In genomic region chr5:123778641-123779040, GRCh38 we compare ENCODE assay signal across 26 cellular contexts.
DNase-seq lines count a peak whose midpoint lies in the region; ATAC-seq, FAIRE-seq and TF ChIP-seq lines count a peak whose summit lies in the region.
"Had no signal": no experiment of that assay in that cellular context is flagged by ENCODE, and none has a peak within 500 bp of the region (broad histone marks: within the 10 kb centered on the region; RNA-seq: fewer than 3 reads in every experiment).

No MANE protein-coding gene starts in this region.

- H3K23me2 ChIP-seq in H1 (ENCODE audit: low read depth, low read length) = no peaks in the 10 kb centered on the region; the same call in 1 of the 2 replicates

- POLR2A ChIA-PET in H1 (lab: Charles Lee; ENCODE audit: partially characterized antibody) = no interaction called here

- no peak overlapping the region for H4K5ac ChIP-seq in H1 (ENCODE audit: insufficient read length, low read depth, low read length)

- no peak overlapping the region for H3K23ac ChIP-seq in H1 (ENCODE audit: insufficient read length)

- no peak overlapping the region for H3K27ac Mint-ChIP-seq in GM23338
- H3K27ac Mint-ChIP-seq: CD14-positive monocyte; CD4-positive, alpha-beta memory T cell; CD4-positive, CD25-positive, alpha-beta regulatory T cell; CD8-positive, alpha-beta memory T cell had no signal

- H3K79me2 ChIP-seq in GM23338 (replicated peaks; ENCODE audit: insufficient read depth) (no peaks in the 10 kb centered on the region), H1 (ENCODE audit: control insufficient read depth in 1 of 2, insufficient read depth in 2 of 2, low read length in 2 of 2) (no peaks in the 10 kb centered on the region)

- H3K79me1 ChIP-seq in H1 (ENCODE audit: low read depth, low read length) = no peaks in the 10 kb centered on the region

- H2BK120ac ChIP-seq in H1 (replicated peaks; ENCODE audit: low read depth, low read length) = no peak overlapping the region

- 0 out of 2 replicates have a peak overlapping the region, but pooled peaks have one; percentile 38 for H2AFZ ChIP-seq in GM23338
- no peak overlapping the region for H2AFZ ChIP-seq in H1 (ENCODE audit: low read length)

- H3K56ac ChIP-seq in H1 (replicated peaks; ENCODE audit: insufficient read length, low read depth, low read length) = no peak overlapping the region

- no peak for DNase-seq in GM23338 (ENCODE audit: low spot score)
- peak; percentile 10 for DNase-seq in NCI-H446 treated with DMSO at 0.1 percent for 48 hours (lab: John Stamatoyannopoulos, UW)
- no peak for DNase-seq in H1 (ENCODE audit: low read depth in 1 of 2, low spot score in 2 of 2)
- no peak for DNase-seq in cardiac septum (ENCODE audit: low spot score)
- DNase-seq in NCI-H2227 treated with DMSO at 0.1 percent for 48 hours (lab: John Stamatoyannopoulos, UW) = no peak
- DNase-seq: 8988T; ACHN; BE2C; CD4-positive, alpha-beta memory T cell; CD4-positive, CD25-positive, alpha-beta regulatory T cell; CD8-positive, alpha-beta memory T cell; COR-L47; DMS 273 treated with DMSO at 0.1 percent for 48 hours; DMS153; DMS53; DMS79; DND-41; EL; GF-D8 had no signal

- no peaks in the 10 kb centered on the region for H3K4me1 Mint-ChIP-seq in GM23338
- H3K4me1 Mint-ChIP-seq: CD14-positive monocyte; CD4-positive, alpha-beta memory T cell; CD4-positive, CD25-positive, alpha-beta regulatory T cell; CD8-positive, alpha-beta memory T cell had no signal

- no peaks in the 10 kb centered on the region; the same call in 2 of the 3 replicates for H3K9me3 Mint-ChIP-seq in GM23338

- H3F3A ChIP-seq in GM23338 (replicated peaks; ENCODE audit: low read depth) = no peaks in the 10 kb centered on the region

- CTCF ChIA-PET in H1 (lab: Charles Lee; ENCODE audit: partially characterized antibody) = no interaction called here

- intact Hi-C loops in cardiac septum (cut with DNase I) = no loop called here

- no peaks in the 10 kb centered on the region for H4K20me1 ChIP-seq in GM23338 (replicated peaks; ENCODE audit: insufficient read depth)
- H4K20me1 ChIP-seq in H1 (replicated peaks in 1 of 2; ENCODE audit: control insufficient read depth in 1 of 2, insufficient read depth in 2 of 2, low read length in 2 of 2) = no peaks in the 10 kb centered on the region
- H4K20me1 ChIP-seq: BLaER1 had no signal

- H2BK5ac ChIP-seq in H1 (ENCODE audit: low read depth, low read length) = no peak overlapping the region

- no peak overlapping the region for H2BK12ac ChIP-seq in H1 (ENCODE audit: low read depth, low read length)

- no peak overlapping the region for H2BK20ac ChIP-seq in H1 (ENCODE audit: low read length)

- 0 out of 2 replicates have a peak overlapping the region, but pooled peaks have one; percentile 11 for H2BK15ac ChIP-seq in H1 (ENCODE audit: low read length)

- 0 out of 2 replicates have a peak overlapping the region, but pooled peaks have one; percentile 43 for H4K8ac ChIP-seq in H1 (ENCODE audit: extremely low read depth, insufficient read depth, low read length)

- no peak overlapping the region for H3K14ac ChIP-seq in H1 (ENCODE audit: insufficient read length)

- no peaks in the 10 kb centered on the region for H3K36me3 Mint-ChIP-seq in GM23338 (ENCODE audit: low read depth)
- H3K36me3 Mint-ChIP-seq: CD14-positive monocyte; CD4-positive, alpha-beta memory T cell; CD4-positive, CD25-positive, alpha-beta regulatory T cell; CD8-positive, alpha-beta memory T cell had no signal

- TF ChIP-seq RAD21 in H1 (IDR thresholded peaks at IDR 0.05 in 1 of 2, conservative IDR thresholded peaks at IDR 0.05 in 1 of 2; ENCODE audit: low read depth in 2 of 2, low read length in 2 of 2) = no peak

- no peaks in the 10 kb centered on the region for H3K27me3 ChIP-seq in GM23338 (ENCODE audit: insufficient read depth)
- no peaks in the 10 kb centered on the region for H3K27me3 ChIP-seq in H1 (replicated peaks in 1 of 4; ENCODE audit: control insufficient read depth in 3 of 4, extremely low read depth in 1 of 4, insufficient read depth in 3 of 4, low read length in 3 of 4)
- H3K27me3 ChIP-seq: BE2C, BLaER1 had no signal

- no peak for FAIRE-seq in H1 (lab: Jason Lieb, UNC)
- FAIRE-seq: A204.1, G401.6, GM12891, GM19239 had no signal

- H3K36me3 ChIP-seq in GM23338 (ENCODE audit: insufficient read depth) = no peaks in the 10 kb centered on the region
- H3K36me3 ChIP-seq in H1 (ENCODE audit: control insufficient read depth in 2 of 4, insufficient read depth in 4 of 4, low read length in 3 of 4) = no peaks in the 10 kb centered on the region
- H3K36me3 ChIP-seq: BE2C, BLaER1 had no signal

- no peaks in the 10 kb centered on the region for H3K9me3 ChIP-seq in H1 (ENCODE audit: insufficient read depth in 2 of 2, low read depth in 1 of 2, low read length in 1 of 2)
- H3K9me3 ChIP-seq: BE2C had no signal

- H4K91ac ChIP-seq in H1 (replicated peaks; ENCODE audit: insufficient read length, low read length) = no peak overlapping the region

- ATAC-seq in GM23338 (no peak), HG02588 (IDR thresholded peaks at IDR 0.05; ENCODE audit: unreplicated experiment) (no peak)

- H3K4ac ChIP-seq in H1 (replicated peaks; ENCODE audit: insufficient read length, low read depth, low read length) = no peak overlapping the region

- TF ChIP-seq EP300 in H1 (IDR thresholded peaks at IDR 0.05; ENCODE audit: borderline replicate concordance in 1 of 2, low read depth in 2 of 2, low read length in 2 of 2) = no peak

- peaks cover 4% of the 10 kb centered on the region for H3K27me3 Mint-ChIP-seq in GM23338 (ENCODE audit: insufficient read depth, low read depth, poor library complexity)
- H3K27me3 Mint-ChIP-seq: CD4-positive, alpha-beta memory T cell; CD4-positive, CD25-positive, alpha-beta regulatory T cell; CD8-positive, alpha-beta memory T cell had no signal

- 94% methylated on average over 7 of the region's 7 CpGs; no CpG with 5 or more reads in 1 of the 2 experiments for WGBS in H1 (ENCODE audit: extremely low coverage in 1 of 2, insufficient coverage in 1 of 2, insufficient read length in 1 of 2, insufficient replicate concordance in 2 of 2, low coverage in 1 of 2, low lambda C conversion rate in 2 of 2, missing lambda C conversion rate in 1 of 2), 2 experiments

- H2AK5ac ChIP-seq in H1 (ENCODE audit: low read depth, low read length) = no peak overlapping the region

- no peak for TF ChIP-seq POLR2A in H1 (IDR thresholded peaks at IDR 0.05; ENCODE audit: control extremely low read depth in 1 of 2, low read depth in 2 of 2, low read length in 2 of 2)

- H3K4me3 ChIP-seq in GM23338 (no peak overlapping the region), H1 (ENCODE audit: extremely low read depth in 1 of 4, insufficient read depth in 2 of 4, low read depth in 3 of 4, low read length in 4 of 4) (no peak overlapping the region)
- H3K4me3 ChIP-seq: BLaER1 had no signal

- peaks cover 21% of the 10 kb centered on the region; the same call in 1 of the 2 replicates for H3K9me2 ChIP-seq in GM23338 (ENCODE audit: insufficient read depth)

- H3K27ac ChIP-seq in GM23338 (ENCODE audit: low read depth) (no peak overlapping the region), H1 (ENCODE audit: low read depth, low read length) (no peak overlapping the region)
- H3K27ac ChIP-seq: BLaER1 had no signal

- TF ChIP-seq CTCF in GM23338 (conservative IDR thresholded peaks at IDR 0.05; ENCODE audit: low read depth in 2 of 2) (no peak), H1 (IDR thresholded peaks at IDR 0.05; ENCODE audit: control extremely low read depth in 1 of 3, insufficient read depth in 1 of 3, low read depth in 1 of 3, low read length in 3 of 3) (no peak)

- H3K18ac ChIP-seq in H1 (ENCODE audit: extremely low read depth, low read length) = no peak overlapping the region

- no peak overlapping the region for H3K9ac ChIP-seq in H1 (replicated peaks in 1 of 4; ENCODE audit: extremely low read depth in 1 of 4, low read depth in 3 of 4, low read length in 3 of 4)
- H3K9ac ChIP-seq: BLaER1 had no signal

- H3K4me1 ChIP-seq in GM23338 (ENCODE audit: insufficient read depth) (no peaks in the 10 kb centered on the region), H1 (replicated peaks in 1 of 4; ENCODE audit: control insufficient read depth in 3 of 4, insufficient read depth in 4 of 4, low read length in 3 of 4) (no peaks in the 10 kb centered on the region)
- H3K4me1 ChIP-seq: BE2C had no signal

- no peak overlapping the region for H3K4me3 Mint-ChIP-seq in GM23338
- H3K4me3 Mint-ChIP-seq: CD14-positive monocyte; CD4-positive, alpha-beta memory T cell; CD4-positive, CD25-positive, alpha-beta regulatory T cell; CD8-positive, alpha-beta memory T cell had no signal

- H3K4me2 ChIP-seq in GM23338 = no peak overlapping the region
- no peak overlapping the region for H3K4me2 ChIP-seq in H1 (ENCODE audit: insufficient read depth in 1 of 2, low read depth in 2 of 2, low read length in 2 of 2)
- H3K4me2 ChIP-seq: BLaER1 had no signal

TF ChIP-seq in H1, 55 proteins besides CTCF, POLR2A, EP300 and RAD21:
- no peak for TF ChIP-seq EGR1 (IDR thresholded peaks at IDR 0.05; ENCODE audit: borderline replicate concordance, low read depth, low read length)
- TF ChIP-seq, protein P1, sequence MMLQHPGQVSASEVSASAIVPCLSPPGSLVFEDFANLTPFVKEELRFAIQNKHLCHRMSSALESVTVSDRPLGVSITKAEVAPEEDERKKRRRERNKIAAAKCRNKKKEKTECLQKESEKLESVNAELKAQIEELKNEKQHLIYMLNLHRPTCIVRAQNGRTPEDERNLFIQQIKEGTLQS (IDR thresholded peaks at IDR 0.05; ENCODE audit: insufficient read depth, low read depth, low read length) = no peak
- no peak for TF ChIP-seq TCF12 (IDR thresholded peaks at IDR 0.05; ENCODE audit: low read depth, low read length)
- TF ChIP-seq TEAD4 (IDR thresholded peaks at IDR 0.05; ENCODE audit: low read depth, low read length) = no peak
- TF ChIP-seq TAF1 (IDR thresholded peaks at IDR 0.05; ENCODE audit: low read depth, low read length) = no peak
- no peak for TF ChIP-seq SIN3A (conservative IDR thresholded peaks at IDR 0.05 in 1 of 2, IDR thresholded peaks at IDR 0.05 in 1 of 2; ENCODE audit: low read depth in 1 of 2, low read length in 2 of 2)
- no peak for TF ChIP-seq GABPA (IDR thresholded peaks at IDR 0.05; ENCODE audit: borderline replicate concordance, insufficient read depth, low read length)
